In the genomic region with DNA sequence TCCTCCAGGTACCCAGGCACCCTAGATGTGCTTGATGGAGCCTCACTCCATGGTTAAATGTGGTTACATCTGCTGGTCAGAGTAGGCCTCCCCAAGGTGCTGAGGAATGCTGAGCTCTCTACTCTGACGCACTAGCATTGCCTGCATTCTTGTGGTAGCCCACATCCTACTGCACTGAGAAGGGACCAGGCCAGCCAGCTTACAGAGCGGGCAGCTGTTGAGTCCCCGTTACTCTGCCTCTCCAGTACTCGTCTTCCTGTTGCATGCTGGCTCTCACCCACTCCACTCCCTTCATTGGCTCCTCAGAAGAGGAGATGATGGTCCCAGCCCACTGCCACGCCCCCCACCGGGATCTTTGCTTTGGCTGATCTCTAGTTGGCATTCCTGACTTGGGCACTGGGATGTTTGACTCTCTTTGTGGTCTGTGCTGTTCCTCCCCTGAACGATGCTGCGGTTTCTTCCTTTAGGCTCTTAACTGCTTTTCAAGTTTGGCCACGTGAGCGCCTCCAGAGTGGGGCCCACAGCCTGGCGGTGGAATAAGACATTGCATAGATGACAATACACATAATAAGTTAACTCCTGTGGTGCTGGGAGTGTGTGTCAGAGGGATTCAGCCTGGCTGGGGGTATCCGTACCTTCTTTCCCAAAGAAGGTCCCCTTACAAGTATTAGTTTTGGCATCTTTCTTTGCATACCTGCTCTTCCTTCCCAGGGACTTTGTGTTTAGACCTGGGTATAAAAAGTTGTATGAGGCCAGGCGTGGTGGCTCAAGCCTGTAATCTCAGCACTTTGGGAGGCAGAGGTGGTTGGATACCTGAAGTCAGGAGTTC, we compare ENCODE assay signal across 1 cellular context.
TF ChIP-seq lines count a peak whose summit lies in the region.

No MANE protein-coding gene starts in this region.

TF ChIP-seq in SK-N-SH, 30 proteins besides CTCF, POLR2A, EP300 and RAD21 (continued from another document):
- TF ChIP-seq, protein P1, sequence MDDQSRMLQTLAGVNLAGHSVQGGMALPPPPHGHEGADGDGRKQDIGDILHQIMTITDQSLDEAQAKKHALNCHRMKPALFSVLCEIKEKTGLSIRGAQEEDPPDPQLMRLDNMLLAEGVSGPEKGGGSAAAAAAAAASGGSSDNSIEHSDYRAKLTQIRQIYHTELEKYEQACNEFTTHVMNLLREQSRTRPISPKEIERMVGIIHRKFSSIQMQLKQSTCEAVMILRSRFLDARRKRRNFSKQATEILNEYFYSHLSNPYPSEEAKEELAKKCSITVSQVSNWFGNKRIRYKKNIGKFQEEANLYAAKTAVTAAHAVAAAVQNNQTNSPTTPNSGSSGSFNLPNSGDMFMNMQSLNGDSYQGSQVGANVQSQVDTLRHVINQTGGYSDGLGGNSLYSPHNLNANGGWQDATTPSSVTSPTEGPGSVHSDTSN (IDR thresholded peaks at IDR 0.05) = no peak; the same call in 1 of the 2 replicates
- no peak for TF ChIP-seq FOXJ3 (CRISPR knock-in tag; IDR thresholded peaks at IDR 0.05)
- TF ChIP-seq NRF1 (IDR thresholded peaks at IDR 0.05; ENCODE audit: low read depth, low read length) = no peak
- TF ChIP-seq, protein P2, sequence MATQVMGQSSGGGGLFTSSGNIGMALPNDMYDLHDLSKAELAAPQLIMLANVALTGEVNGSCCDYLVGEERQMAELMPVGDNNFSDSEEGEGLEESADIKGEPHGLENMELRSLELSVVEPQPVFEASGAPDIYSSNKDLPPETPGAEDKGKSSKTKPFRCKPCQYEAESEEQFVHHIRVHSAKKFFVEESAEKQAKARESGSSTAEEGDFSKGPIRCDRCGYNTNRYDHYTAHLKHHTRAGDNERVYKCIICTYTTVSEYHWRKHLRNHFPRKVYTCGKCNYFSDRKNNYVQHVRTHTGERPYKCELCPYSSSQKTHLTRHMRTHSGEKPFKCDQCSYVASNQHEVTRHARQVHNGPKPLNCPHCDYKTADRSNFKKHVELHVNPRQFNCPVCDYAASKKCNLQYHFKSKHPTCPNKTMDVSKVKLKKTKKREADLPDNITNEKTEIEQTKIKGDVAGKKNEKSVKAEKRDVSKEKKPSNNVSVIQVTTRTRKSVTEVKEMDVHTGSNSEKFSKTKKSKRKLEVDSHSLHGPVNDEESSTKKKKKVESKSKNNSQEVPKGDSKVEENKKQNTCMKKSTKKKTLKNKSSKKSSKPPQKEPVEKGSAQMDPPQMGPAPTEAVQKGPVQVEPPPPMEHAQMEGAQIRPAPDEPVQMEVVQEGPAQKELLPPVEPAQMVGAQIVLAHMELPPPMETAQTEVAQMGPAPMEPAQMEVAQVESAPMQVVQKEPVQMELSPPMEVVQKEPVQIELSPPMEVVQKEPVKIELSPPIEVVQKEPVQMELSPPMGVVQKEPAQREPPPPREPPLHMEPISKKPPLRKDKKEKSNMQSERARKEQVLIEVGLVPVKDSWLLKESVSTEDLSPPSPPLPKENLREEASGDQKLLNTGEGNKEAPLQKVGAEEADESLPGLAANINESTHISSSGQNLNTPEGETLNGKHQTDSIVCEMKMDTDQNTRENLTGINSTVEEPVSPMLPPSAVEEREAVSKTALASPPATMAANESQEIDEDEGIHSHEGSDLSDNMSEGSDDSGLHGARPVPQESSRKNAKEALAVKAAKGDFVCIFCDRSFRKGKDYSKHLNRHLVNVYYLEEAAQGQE (IDR thresholded peaks at IDR 0.05; ENCODE audit: low read depth, low read length) = peak; percentile 67; the same call in 1 of the 2 replicates
- TF ChIP-seq, protein P3, sequence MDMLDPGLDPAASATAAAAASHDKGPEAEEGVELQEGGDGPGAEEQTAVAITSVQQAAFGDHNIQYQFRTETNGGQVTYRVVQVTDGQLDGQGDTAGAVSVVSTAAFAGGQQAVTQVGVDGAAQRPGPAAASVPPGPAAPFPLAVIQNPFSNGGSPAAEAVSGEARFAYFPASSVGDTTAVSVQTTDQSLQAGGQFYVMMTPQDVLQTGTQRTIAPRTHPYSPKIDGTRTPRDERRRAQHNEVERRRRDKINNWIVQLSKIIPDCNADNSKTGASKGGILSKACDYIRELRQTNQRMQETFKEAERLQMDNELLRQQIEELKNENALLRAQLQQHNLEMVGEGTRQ (IDR thresholded peaks at IDR 0.05; ENCODE audit: borderline replicate concordance, low read depth, low read length) = peak; percentile 48
- no peak for TF ChIP-seq EZH2phosphoT487 (IDR thresholded peaks at IDR 0.05; ENCODE audit: borderline replicate concordance, low read depth)
- TF ChIP-seq YY1 (IDR thresholded peaks at IDR 0.05; ENCODE audit: low read depth) = no peak
- no peak for TF ChIP-seq GATA2 (CRISPR knock-in tag; IDR thresholded peaks at IDR 0.05)
- TF ChIP-seq ELF1 (IDR thresholded peaks at IDR 0.05) = 0 out of 2 replicates have a peak, but pooled peaks have one; percentile 53
- TF ChIP-seq TEAD4 (IDR thresholded peaks at IDR 0.05; ENCODE audit: borderline replicate concordance, insufficient read depth) = peak; percentile 96
- TF ChIP-seq GABPA (IDR thresholded peaks at IDR 0.05; ENCODE audit: low read depth) = 0 out of 2 replicates have a peak, but pooled peaks have one; percentile 50
